Comparison of ENCODE assay signal across 8 cellular contexts in the genomic region with DNA sequence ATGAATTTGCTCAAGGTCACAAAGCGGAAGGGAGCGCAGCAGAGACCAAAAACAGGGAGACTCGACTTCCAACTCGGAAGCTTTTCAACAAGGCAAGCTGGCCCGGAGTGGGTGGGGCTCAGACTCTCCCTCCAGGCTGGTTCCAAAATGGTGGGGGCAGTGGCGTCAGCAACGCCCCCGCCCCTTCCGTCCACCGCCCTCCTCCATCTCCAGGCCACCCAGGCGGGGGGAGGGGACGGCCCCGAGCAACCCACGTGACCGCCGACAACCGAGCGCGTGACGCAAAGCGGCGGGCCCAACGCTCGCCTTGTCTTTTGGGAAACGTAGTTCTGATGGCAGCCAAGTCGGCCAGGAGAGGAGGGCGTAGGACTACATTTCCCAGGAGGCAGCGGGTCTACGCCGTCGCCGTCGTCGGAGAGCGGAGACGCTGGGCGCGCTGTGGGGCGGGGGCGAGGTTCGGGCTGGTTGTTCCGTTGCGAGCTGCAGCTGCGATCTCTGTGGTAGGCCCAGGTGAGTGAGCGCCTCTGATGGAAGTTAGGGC. TPM values are rescaled to one million over a fixed set of nuclear protein-coding genes. Genes with fewer than 3 reads are reported as not detected.
DNase-seq lines count a peak whose midpoint lies in the region; ATAC-seq and TF ChIP-seq lines count a peak whose summit lies in the region.

A gene with protein sequence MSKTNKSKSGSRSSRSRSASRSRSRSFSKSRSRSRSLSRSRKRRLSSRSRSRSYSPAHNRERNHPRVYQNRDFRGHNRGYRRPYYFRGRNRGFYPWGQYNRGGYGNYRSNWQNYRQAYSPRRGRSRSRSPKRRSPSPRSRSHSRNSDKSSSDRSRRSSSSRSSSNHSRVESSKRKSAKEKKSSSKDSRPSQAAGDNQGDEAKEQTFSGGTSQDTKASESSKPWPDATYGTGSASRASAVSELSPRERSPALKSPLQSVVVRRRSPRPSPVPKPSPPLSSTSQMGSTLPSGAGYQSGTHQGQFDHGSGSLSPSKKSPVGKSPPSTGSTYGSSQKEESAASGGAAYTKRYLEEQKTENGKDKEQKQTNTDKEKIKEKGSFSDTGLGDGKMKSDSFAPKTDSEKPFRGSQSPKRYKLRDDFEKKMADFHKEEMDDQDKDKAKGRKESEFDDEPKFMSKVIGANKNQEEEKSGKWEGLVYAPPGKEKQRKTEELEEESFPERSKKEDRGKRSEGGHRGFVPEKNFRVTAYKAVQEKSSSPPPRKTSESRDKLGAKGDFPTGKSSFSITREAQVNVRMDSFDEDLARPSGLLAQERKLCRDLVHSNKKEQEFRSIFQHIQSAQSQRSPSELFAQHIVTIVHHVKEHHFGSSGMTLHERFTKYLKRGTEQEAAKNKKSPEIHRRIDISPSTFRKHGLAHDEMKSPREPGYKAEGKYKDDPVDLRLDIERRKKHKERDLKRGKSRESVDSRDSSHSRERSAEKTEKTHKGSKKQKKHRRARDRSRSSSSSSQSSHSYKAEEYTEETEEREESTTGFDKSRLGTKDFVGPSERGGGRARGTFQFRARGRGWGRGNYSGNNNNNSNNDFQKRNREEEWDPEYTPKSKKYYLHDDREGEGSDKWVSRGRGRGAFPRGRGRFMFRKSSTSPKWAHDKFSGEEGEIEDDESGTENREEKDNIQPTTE (plus strand): TSS at position 448 of the 541 bp plus-strand sequence. CDS start 58,121 bp downstream, outside the sequence.

- no peaks in the 10 kb centered on the region for H3K9me3 ChIP-seq in naive thymus-derived CD4-positive, alpha-beta T cell (ENCODE audit: control insufficient read depth in 2 of 3, low read length in 3 of 3)

- H3K4me1 ChIP-seq in naive thymus-derived CD4-positive, alpha-beta T cell (ENCODE audit: control insufficient read depth in 2 of 2, insufficient read depth in 2 of 2, low read length in 2 of 2), result peaks cover 27 to 29% of the 10 kb centered on the region in 2 donors

- H3K4me3 ChIP-seq in LNCaP clone FGC (ENCODE audit: low read depth, low read length), result peak within 1 kb of the TSS; percentile 87
- H3K4me3 ChIP-seq in naive thymus-derived CD4-positive, alpha-beta T cell (ENCODE audit: low read length), result peak within 1 kb of the TSS; percentile 69

- ATAC-seq in activated T-helper 17 cell treated with anti-CD3 and anti-CD28 coated beads, Interleukin-2, amount 50 U/mL, for 72 hours (replicated peaks), result peak; percentile 95
- ATAC-seq in naive thymus-derived CD4-positive, alpha-beta T cell, result peak; percentile 92
- peak; percentile 92 to 93 for ATAC-seq in stimulated activated naive B cell treated with anti-CD40 and anti-IgM and Interleukin-4, amounts not matched to agents 10 μg/mL and 1 μg/mL and 100 μg/mL, for 72 hours (replicated peaks)

- peak within 1 kb of the TSS; percentile 95 for H3K27ac ChIP-seq in RWPE1
- H3K27ac ChIP-seq in naive thymus-derived CD4-positive, alpha-beta T cell (ENCODE audit: low read depth, low read length), result peak within 1 kb of the TSS; percentile 98

- H3K4me1 Mint-ChIP-seq in activated T-helper 17 cell treated with anti-CD3 and anti-CD28 coated beads, Interleukin-2, amount 50 U/mL, for 72 hours, result peaks cover 17% of the 10 kb centered on the region
- H3K4me1 Mint-ChIP-seq in naive thymus-derived CD4-positive, alpha-beta T cell, result peaks cover 21 to 43% (median 35%) of the 10 kb centered on the region in 7 donors
- H3K4me1 Mint-ChIP-seq in stimulated activated naive B cell treated with anti-CD40 and anti-IgM and Interleukin-4, amounts not matched to agents 10 μg/mL and 1 μg/mL and 100 μg/mL, for 72 hours, result peaks cover 13 to 33% of the 10 kb centered on the region in 2 donors

- intact Hi-C loops in naive thymus-derived CD4-positive, alpha-beta T cell (cut with micrococcal nuclease), result loop anchor here (1.0 to 10.0 kb wide), 21 partner anchors 36 to 1471 kb away; a partner anchor contains a TSS

- H3K27me3 Mint-ChIP-seq in activated T-helper 17 cell treated with anti-CD3 and anti-CD28 coated beads, Interleukin-2, amount 50 U/mL, for 72 hours, result no peaks in the 10 kb centered on the region
- no peaks in the 10 kb centered on the region for H3K27me3 Mint-ChIP-seq in naive thymus-derived CD4-positive, alpha-beta T cell
- no peaks in the 10 kb centered on the region for H3K27me3 Mint-ChIP-seq in stimulated activated naive B cell treated with anti-CD40 and anti-IgM and Interleukin-4, amounts not matched to agents 10 μg/mL and 1 μg/mL and 100 μg/mL, for 72 hours

- CTCF ChIA-PET in RWPE1 (lab: Yijun Ruan, JAX), result interaction anchor here (1.1 kb wide), 1 partner anchor 36 kb away, joined by 3 read pairs; no protein-coding TSS in a partner anchor
- CTCF ChIA-PET in naive thymus-derived CD4-positive, alpha-beta T cell (lab: Charles Lee), result interaction anchor here (1.0 to 2.7 kb wide), 7 partner anchors 27 to 124 kb away, joined by 3 to 13 read pairs (median 4); a partner anchor contains a TSS

- peaks cover 0 to 17% (median 0%) of the 10 kb centered on the region in 3 experiments for H3K36me3 ChIP-seq in naive thymus-derived CD4-positive, alpha-beta T cell (ENCODE audit: control insufficient read depth in 2 of 3, insufficient read depth in 3 of 3, low read length in 3 of 3)

- H3K9me3 Mint-ChIP-seq in activated T-helper 17 cell treated with anti-CD3 and anti-CD28 coated beads, Interleukin-2, amount 50 U/mL, for 72 hours, result no peaks in the 10 kb centered on the region
- peaks cover 0 to 3% (median 0%) of the 10 kb centered on the region in 11 donors for H3K9me3 Mint-ChIP-seq in naive thymus-derived CD4-positive, alpha-beta T cell
- H3K9me3 Mint-ChIP-seq in stimulated activated naive B cell treated with anti-CD40 and anti-IgM and Interleukin-4, amounts not matched to agents 10 μg/mL and 1 μg/mL and 100 μg/mL, for 72 hours, result no peaks in the 10 kb centered on the region

- H3K27me3 ChIP-seq in naive thymus-derived CD4-positive, alpha-beta T cell (ENCODE audit: control insufficient read depth in 2 of 2, insufficient read depth in 2 of 2, low read length in 2 of 2), result no peaks in the 10 kb centered on the region

- POLR2A ChIA-PET in RWPE1 (lab: Yijun Ruan, JAX; ENCODE audit: low non-redundant PET), result interaction anchor here (1.4 kb wide), 1 partner anchor 20 kb away, joined by 5 read pairs; no protein-coding TSS in a partner anchor
- POLR2A ChIA-PET in naive thymus-derived CD4-positive, alpha-beta T cell (lab: Charles Lee), result interaction anchor here (0.6 to 5.0 kb wide), 27 partner anchors 13 to 293 kb away, joined by 3 to 96 read pairs (median 4); a partner anchor contains a TSS

- DNase-seq in Daoy (ENCODE audit: low read depth) (peak; percentile 100), GOT3 (lab: John Stamatoyannopoulos, UW) (peak; percentile 99), LNCaP clone FGC (ENCODE audit: low read depth) (peak; percentile 98), RWPE1 (ENCODE audit: low spot score) (peak; percentile 98), fibroblast of gingiva (ENCODE audit: low read depth) (peak; percentile 100)
- DNase-seq in naive thymus-derived CD4-positive, alpha-beta T cell, result peak; percentile 96 to 100 (median 100)
- peak; percentile 100 for DNase-seq in stimulated activated naive B cell treated with anti-CD40 and anti-IgM and Interleukin-4, amounts not matched to agents 10 μg/mL and 1 μg/mL and 100 μg/mL, for 72 hours

- H3K4me3 Mint-ChIP-seq in activated T-helper 17 cell treated with anti-CD3 and anti-CD28 coated beads, Interleukin-2, amount 50 U/mL, for 72 hours, result peak within 1 kb of the TSS; percentile 98
- H3K4me3 Mint-ChIP-seq in naive thymus-derived CD4-positive, alpha-beta T cell, result peak within 1 kb of the TSS; percentile 96 to 99 (median 98)
- H3K4me3 Mint-ChIP-seq in stimulated activated naive B cell treated with anti-CD40 and anti-IgM and Interleukin-4, amounts not matched to agents 10 μg/mL and 1 μg/mL and 100 μg/mL, for 72 hours, result peak within 1 kb of the TSS; percentile 90 to 96

- peak within 1 kb of the TSS; percentile 98 for H3K27ac Mint-ChIP-seq in activated T-helper 17 cell treated with anti-CD3 and anti-CD28 coated beads, Interleukin-2, amount 50 U/mL, for 72 hours
- H3K27ac Mint-ChIP-seq in naive thymus-derived CD4-positive, alpha-beta T cell, result peak within 1 kb of the TSS; percentile 96 to 100 (median 100)
- peak within 1 kb of the TSS; percentile 100 for H3K27ac Mint-ChIP-seq in stimulated activated naive B cell treated with anti-CD40 and anti-IgM and Interleukin-4, amounts not matched to agents 10 μg/mL and 1 μg/mL and 100 μg/mL, for 72 hours

- peaks cover 49% of the 10 kb centered on the region for H3K36me3 Mint-ChIP-seq in activated T-helper 17 cell treated with anti-CD3 and anti-CD28 coated beads, Interleukin-2, amount 50 U/mL, for 72 hours (ENCODE audit: low read depth)
- peaks cover 4 to 13% (median 10%) of the 10 kb centered on the region in 5 donors for H3K36me3 Mint-ChIP-seq in naive thymus-derived CD4-positive, alpha-beta T cell
- peaks cover 25 to 31% of the 10 kb centered on the region in 2 donors for H3K36me3 Mint-ChIP-seq in stimulated activated naive B cell treated with anti-CD40 and anti-IgM and Interleukin-4, amounts not matched to agents 10 μg/mL and 1 μg/mL and 100 μg/mL, for 72 hours

- TF ChIP-seq CTCF in LNCaP clone FGC (IDR thresholded peaks at IDR 0.05; ENCODE audit: control insufficient read depth, extremely low read depth, insufficient read depth) (no peak), RWPE1 (conservative IDR thresholded peaks at IDR 0.05; ENCODE audit: low read depth) (no peak)

RNA-seq across cellular contexts. Expression of the gene that starts here (rescaled TPM):
- 57.4 and 76.3 TPM in 2 replicates for total RNA-seq in Daoy (2014; rRNA removed; shearing (Covaris generic))
- total RNA-seq in activated T-helper 17 cell treated with anti-CD3 and anti-CD28 coated beads, Interleukin-2, amount 50 U/mL, for 72 hours, result 100 to 1,000 TPM; 115 to 152 TPM
- 100 to 1,000 TPM in 3 of 5 experiments, 10 to 100 TPM in 2; 62.1 to 138 (median 122) TPM for total RNA-seq in naive thymus-derived CD4-positive, alpha-beta T cell
- polyA plus RNA-seq in naive thymus-derived CD4-positive, alpha-beta T cell, result 100 to 1,000 TPM in 1 of 2 donors, 10 to 100 TPM in 1; 99.7 to 112 TPM

Comparison
In these comparisons a context has a peak if more than half of its experiments do, and no peak if none do; other contexts are left out.
1. Peak in every context shown above with its lines: DNase-seq, ATAC-seq, H3K4me3 ChIP-seq and H3K27ac ChIP-seq.